Comparison of ENCODE assay signal across 8 cellular contexts in genomic region chr1:18903313-18903671, GRCh38. TPM values are rescaled to one million over a fixed set of nuclear protein-coding genes. Genes with fewer than 3 reads are reported as not detected.
DNase-seq lines count a peak whose midpoint lies in the region; ATAC-seq, FAIRE-seq and TF ChIP-seq lines count a peak whose summit lies in the region.

No MANE protein-coding gene starts in this region.

- H3K9me3 Mint-ChIP-seq in CD8-positive, alpha-beta T cell, result no peaks in the 10 kb centered on the region

- no peaks in the 10 kb centered on the region for H3K27me3 Mint-ChIP-seq in CD8-positive, alpha-beta T cell (ENCODE audit: low read depth)

- peak overlapping the region; percentile 96 for H3K27ac Mint-ChIP-seq in CD8-positive, alpha-beta T cell

- no peak for TF ChIP-seq POLR2A in endothelial cell of umbilical vein (IDR thresholded peaks at IDR 0.05; ENCODE audit: low read depth, low read length)

- no peaks in the 10 kb centered on the region for H3K27me3 ChIP-seq in CD8-positive, alpha-beta T cell (ENCODE audit: insufficient read depth, low read length)
- H3K27me3 ChIP-seq in PC-3 (ENCODE audit: low read length), result no peaks in the 10 kb centered on the region
- no peaks in the 10 kb centered on the region for H3K27me3 ChIP-seq in endothelial cell of umbilical vein (ENCODE audit: control insufficient read depth in 2 of 2, insufficient read depth in 2 of 2, low read length in 2 of 2)
- no peaks in the 10 kb centered on the region for H3K27me3 ChIP-seq in osteoblast (ENCODE audit: insufficient read depth, low read length)

- no peak for FAIRE-seq in endothelial cell of umbilical vein (lab: Jason Lieb, UNC)

- peak overlapping the region; percentile 84 for H2AFZ ChIP-seq in PC-3 (ENCODE audit: low read length)
- no peak overlapping the region for H2AFZ ChIP-seq in endothelial cell of umbilical vein (ENCODE audit: low read depth, low read length)
- H2AFZ ChIP-seq in osteoblast (ENCODE audit: low read length), result peak overlapping the region; percentile 96

- peaks cover 6% of the 10 kb centered on the region for H3F3A ChIP-seq in PC-3 (ENCODE audit: low read length, unreplicated experiment)

- H3K9me1 ChIP-seq in endothelial cell of umbilical vein (replicated peaks; ENCODE audit: control insufficient read depth, extremely low read depth, insufficient read depth, low read length), result no peaks in the 10 kb centered on the region

- H3K36me3 Mint-ChIP-seq in CD8-positive, alpha-beta T cell, result peaks cover 25% of the 10 kb centered on the region

- H3K4me1 Mint-ChIP-seq in CD8-positive, alpha-beta T cell (ENCODE audit: low read depth), result peaks cover 29% of the 10 kb centered on the region

- no peak for DNase-seq in CD8-positive, alpha-beta T cell
- DNase-seq in PC-3, result no peak
- no peak for DNase-seq in endothelial cell of umbilical vein (ENCODE audit: low read depth, low spot score)
- DNase-seq in osteoblast (ENCODE audit: insufficient read length, low spot score, missing footprints), result no peak
- DNase-seq in NOMO-1 treated with dmso at 0.1 percent for 144 hours (lab: John Stamatoyannopoulos, UW; ENCODE audit: unreplicated experiment), result no peak
- no peak for DNase-seq in GF-D8 (lab: John Stamatoyannopoulos, UW)
- no peak for DNase-seq in dermis blood vessel endothelial cell

- H3K4me2 ChIP-seq in PC-3 (ENCODE audit: low read length) (peak overlapping the region; percentile 96), endothelial cell of umbilical vein (ENCODE audit: insufficient read depth, low read length) (peak overlapping the region; percentile 64), osteoblast (ENCODE audit: insufficient read depth, low read length) (peak overlapping the region; percentile 98)

- CTCF ChIA-PET in CD8-positive, alpha-beta T cell (lab: Charles Lee), result interaction anchor here (0.9 to 15.2 kb wide), 11 partner anchors 10 to 192 kb away, joined by 3 to 425 read pairs (median 5); no protein-coding TSS in a partner anchor
- CTCF ChIA-PET in PC-3 (lab: Charles Lee) (interaction anchor here (1.0 to 1.1 kb wide), 2 partner anchors 10 to 11 kb away, joined by 5 to 7 read pairs; no protein-coding TSS in a partner anchor), endothelial cell of umbilical vein (lab: Charles Lee) (interaction anchor here (0.8 to 3.6 kb wide), 14 partner anchors 10 to 306 kb away, joined by 3 to 38 read pairs (median 4); no protein-coding TSS in a partner anchor)

- POLR2A ChIA-PET in CD8-positive, alpha-beta T cell (lab: Charles Lee), result interaction anchor here (0.6 to 2.7 kb wide), 7 partner anchors 24 to 71 kb away, joined by 3 to 14 read pairs (median 4); partner anchors contain the start of gene IFFO2
- POLR2A ChIA-PET in PC-3 (lab: Charles Lee; ENCODE audit: unreplicated experiment) (interaction anchor here (0.6 kb wide), 2 partner anchors 73 to 238 kb away, joined by 4 read pairs; no protein-coding TSS in a partner anchor), endothelial cell of umbilical vein (lab: Charles Lee) (interaction anchor here (1.0 to 1.5 kb wide), 4 partner anchors 41 to 184 kb away, joined by 3 to 4 read pairs (median 4); no protein-coding TSS in a partner anchor)

- H3K36me3 ChIP-seq in CD8-positive, alpha-beta T cell (ENCODE audit: insufficient read depth, low read length), result peaks cover 9% of the 10 kb centered on the region
- H3K36me3 ChIP-seq in PC-3 (ENCODE audit: low read depth, low read length), result peaks cover 11% of the 10 kb centered on the region; the same call in 1 of the 2 replicates
- no peaks in the 10 kb centered on the region for H3K36me3 ChIP-seq in endothelial cell of umbilical vein (ENCODE audit: control insufficient read depth in 2 of 2, extremely low read depth in 1 of 2, insufficient read depth in 2 of 2, low read length in 2 of 2)
- peaks cover 17% of the 10 kb centered on the region for H3K36me3 ChIP-seq in osteoblast (ENCODE audit: insufficient read depth, low read length)

- no peaks in the 10 kb centered on the region for H3K9me3 ChIP-seq in CD8-positive, alpha-beta T cell (ENCODE audit: low read length)
- H3K9me3 ChIP-seq in PC-3 (ENCODE audit: low read length), result no peaks in the 10 kb centered on the region
- H3K9me3 ChIP-seq in endothelial cell of umbilical vein (replicated peaks; ENCODE audit: control insufficient read depth, insufficient read depth, low read length), result no peaks in the 10 kb centered on the region
- no peaks in the 10 kb centered on the region for H3K9me3 ChIP-seq in osteoblast (ENCODE audit: low read depth, low read length)

- peak overlapping the region; percentile 66 for H3K4me3 ChIP-seq in CD8-positive, alpha-beta T cell (ENCODE audit: low read depth, low read length)
- peak overlapping the region; percentile 96 for H3K4me3 ChIP-seq in PC-3 (ENCODE audit: low read length)
- peak overlapping the region; percentile 30 to 83 (median 51) for H3K4me3 ChIP-seq in endothelial cell of umbilical vein (replicated peaks in 1 of 3; ENCODE audit: insufficient read depth in 1 of 3, low read depth in 1 of 3, low read length in 3 of 3)
- peak overlapping the region; percentile 91 for H3K4me3 ChIP-seq in osteoblast (ENCODE audit: insufficient read depth, low read length)

- H3K79me2 ChIP-seq in PC-3 (ENCODE audit: low read length) (peaks cover 4% of the 10 kb centered on the region; the same call in 1 of the 2 replicates), endothelial cell of umbilical vein (ENCODE audit: control insufficient read depth, insufficient read depth, low read length) (no peaks in the 10 kb centered on the region), osteoblast (ENCODE audit: insufficient read depth, low read length) (no peaks in the 10 kb centered on the region)

- dilution Hi-C loops in endothelial cell of umbilical vein (cut with MboI; ENCODE audit: extremely low pct_ligation_motif_present, low sequenced_read_pairs), result no loop called here

- peaks cover 32% of the 10 kb centered on the region for H3K4me1 ChIP-seq in CD8-positive, alpha-beta T cell (ENCODE audit: insufficient read depth, low read length)
- H3K4me1 ChIP-seq in PC-3 (ENCODE audit: insufficient read depth, low read length) (peaks cover 26% of the 10 kb centered on the region), endothelial cell of umbilical vein (ENCODE audit: control insufficient read depth, extremely low read depth, insufficient read depth, low read length) (peaks cover 28% of the 10 kb centered on the region), osteoblast (ENCODE audit: insufficient read depth, low read length) (peaks cover 21% of the 10 kb centered on the region)

- peak overlapping the region; percentile 86; the same call in 1 of the 2 replicates for H3K9ac ChIP-seq in PC-3 (ENCODE audit: low read length)
- peak overlapping the region; percentile 89 for H3K9ac ChIP-seq in endothelial cell of umbilical vein (replicated peaks; ENCODE audit: extremely low read depth, insufficient read depth, low read length)

- no peak for ATAC-seq in CD8-positive, alpha-beta T cell
- ATAC-seq in PC-3 (peak; percentile 6), HG02678 (IDR thresholded peaks at IDR 0.05; ENCODE audit: unreplicated experiment) (no peak)

- H4K20me1 ChIP-seq in PC-3 (ENCODE audit: low read length) (no peaks in the 10 kb centered on the region), endothelial cell of umbilical vein (replicated peaks; ENCODE audit: control insufficient read depth, extremely low read depth, insufficient read depth, low read length) (no peaks in the 10 kb centered on the region), osteoblast (ENCODE audit: insufficient read depth, low read length) (peaks cover 8% of the 10 kb centered on the region)

- intact Hi-C loops in CD8-positive, alpha-beta T cell (cut with DNase I, micrococcal nuclease), result loop anchor here (5.0 kb wide), 2 partner anchors 169 to 979 kb away; partner anchors contain the start of gene OTUD3 (in 1 of the 2)
- intact Hi-C loops in PC-3 (cut with micrococcal nuclease), result loop anchor here (5.0 to 10.0 kb wide), 2 partner anchors 54 to 342 kb away; partner anchors contain the start of gene IFFO2
- intact Hi-C loops in endothelial cell of umbilical vein (cut with micrococcal nuclease), result loop anchor here (5.0 to 10.0 kb wide), 2 partner anchors 312 to 1671 kb away; partner anchors contain the start of gene UBR4

- peak overlapping the region; percentile 91 for H3K4me3 Mint-ChIP-seq in CD8-positive, alpha-beta T cell

- TF ChIP-seq CTCF in CD8-positive, alpha-beta T cell (IDR thresholded peaks at IDR 0.05), result no peak
- TF ChIP-seq CTCF in PC-3 (conservative IDR thresholded peaks at IDR 0.05; ENCODE audit: low read depth, low read length), result no peak
- TF ChIP-seq CTCF in endothelial cell of umbilical vein (IDR thresholded peaks at IDR 0.05; ENCODE audit: extremely low read depth in 1 of 2, insufficient read depth in 1 of 2, low read depth in 1 of 2, low read length in 2 of 2), result no peak
- TF ChIP-seq CTCF in osteoblast (IDR thresholded peaks at IDR 0.05; ENCODE audit: extremely low read depth, low read depth, low read length), result no peak

- H3K9me2 ChIP-seq in PC-3 (replicated peaks; ENCODE audit: low read length), result no peaks in the 10 kb centered on the region

- H3K27ac ChIP-seq in CD8-positive, alpha-beta T cell (ENCODE audit: low read depth, low read length), result peak overlapping the region; percentile 55
- H3K27ac ChIP-seq in PC-3 (ENCODE audit: low read length) (peak overlapping the region; percentile 86), endothelial cell of umbilical vein (ENCODE audit: insufficient read depth, low read depth, low read length) (peak overlapping the region; percentile 88), osteoblast (ENCODE audit: low read depth, low read length) (peak overlapping the region; percentile 97)

- TSS peak; percentile 87 for BruUV-seq in PC-3 (replicated peaks; lab: Mats Ljungman, UMichigan)
- TSS peak; percentile 33 for BruUV-seq in endothelial cell of umbilical vein (replicated peaks; lab: Mats Ljungman, UMichigan)

RNA-seq across cellular contexts. Expression of gene ALDH4A1, which starts 0.9 kb away (rescaled TPM):
- 1 to 10 TPM; 1.0 to 1.3 TPM for total RNA-seq in CD8-positive, alpha-beta T cell
- 18.1 and 24.9 TPM in 2 replicates for total RNA-seq in PC-3 (2014; rRNA removed)
- 17.4 and 18.6 TPM in 2 replicates for total RNA-seq in endothelial cell of umbilical vein
- 18.5 and 19.7 TPM in 2 replicates for polyA plus RNA-seq in endothelial cell of umbilical vein
- 14.8 and 15.4 TPM in 2 replicates for polyA plus RNA-seq in endothelial cell of umbilical vein (2011; cell fraction: cytosol; rRNA removed)
- polyA plus RNA-seq in endothelial cell of umbilical vein (2011; cell fraction: nucleus; rRNA removed), result 25.8 and 26.6 TPM in 2 replicates
- 8.9 and 11.3 TPM in 2 replicates for polyA plus RNA-seq in endothelial cell of umbilical vein (2012)
- 10.3 and 20.1 TPM in 2 replicates for polyA minus RNA-seq in endothelial cell of umbilical vein
- 10.5 TPM for polyA minus RNA-seq in endothelial cell of umbilical vein (2011; cell fraction: cytosol; rRNA and poly(A)+ RNA removed)
- 8.3 and 28.2 TPM in 2 replicates for polyA minus RNA-seq in endothelial cell of umbilical vein (2011; cell fraction: nucleus; rRNA and poly(A)+ RNA removed)
- total RNA-seq in osteoblast, result 28.6 and 31.8 TPM in 2 replicates
- total RNA-seq in dermis blood vessel endothelial cell, result 17.8 and 27.9 TPM in 2 replicates

RNA-seq across cellular contexts. Expression of gene TAS1R2, which starts 43.8 kb away (rescaled TPM):
- total RNA-seq in CD8-positive, alpha-beta T cell, result not detected
- total RNA-seq in PC-3 (2014; rRNA removed) (not detected in 2 replicates), endothelial cell of umbilical vein (not detected in 2 replicates), osteoblast (not detected in 2 replicates), dermis blood vessel endothelial cell (not detected in 2 replicates)
- not detected in 2 replicates for polyA plus RNA-seq in endothelial cell of umbilical vein
- not detected in 2 replicates for polyA plus RNA-seq in endothelial cell of umbilical vein (2011; cell fraction: cytosol; rRNA removed)
- polyA plus RNA-seq in endothelial cell of umbilical vein (2011; cell fraction: nucleus; rRNA removed), result not detected in 2 replicates
- polyA plus RNA-seq in endothelial cell of umbilical vein (2012), result not detected in 2 replicates
- not detected in 2 replicates for polyA minus RNA-seq in endothelial cell of umbilical vein
- not detected for polyA minus RNA-seq in endothelial cell of umbilical vein (2011; cell fraction: cytosol; rRNA and poly(A)+ RNA removed)
- not detected in 2 replicates for polyA minus RNA-seq in endothelial cell of umbilical vein (2011; cell fraction: nucleus; rRNA and poly(A)+ RNA removed)

RNA-seq across cellular contexts. Expression of gene IFFO2, which starts 53.2 kb away (rescaled TPM):
- total RNA-seq in CD8-positive, alpha-beta T cell, result 100 to 1,000 TPM in 1 of 2 experiments, 10 to 100 TPM in 1; 92.6 to 107 TPM
- total RNA-seq in PC-3 (2014; rRNA removed) (30.7 and 55.2 TPM in 2 replicates), endothelial cell of umbilical vein (31.1 and 35.1 TPM in 2 replicates), osteoblast (6.8 and 10.9 TPM in 2 replicates), dermis blood vessel endothelial cell (10.1 and 12.6 TPM in 2 replicates)
- 28.3 and 31.3 TPM in 2 replicates for polyA plus RNA-seq in endothelial cell of umbilical vein
- 22.7 and 26.3 TPM in 2 replicates for polyA plus RNA-seq in endothelial cell of umbilical vein (2011; cell fraction: cytosol; rRNA removed)
- 26.9 and 30.2 TPM in 2 replicates for polyA plus RNA-seq in endothelial cell of umbilical vein (2011; cell fraction: nucleus; rRNA removed)
- 23.3 and 30.7 TPM in 2 replicates for polyA plus RNA-seq in endothelial cell of umbilical vein (2012)
- 18.4 and 22.0 TPM in 2 replicates for polyA minus RNA-seq in endothelial cell of umbilical vein
- 2.8 TPM for polyA minus RNA-seq in endothelial cell of umbilical vein (2011; cell fraction: cytosol; rRNA and poly(A)+ RNA removed)
- polyA minus RNA-seq in endothelial cell of umbilical vein (2011; cell fraction: nucleus; rRNA and poly(A)+ RNA removed), result 18.1 and 20.8 TPM in 2 replicates
